14 cellular contexts compared by ENCODE assay signal in genomic region chr13:36879218-36879938, GRCh38. TPM values are rescaled to one million over a fixed set of nuclear protein-coding genes. Genes with fewer than 3 reads are reported as not detected.
DNase-seq lines count a peak whose midpoint lies in the region; ATAC-seq, FAIRE-seq and TF ChIP-seq lines count a peak whose summit lies in the region.
"Had no signal": no experiment of that assay in that cellular context is flagged by ENCODE, and none has a peak within 500 bp of the region (broad histone marks: within the 10 kb centered on the region; RNA-seq: fewer than 3 reads in every experiment).

No MANE protein-coding gene starts in this region.

- H3K23ac ChIP-seq in H1 (ENCODE audit: insufficient read length): no peak overlapping the region
- no peak overlapping the region for H3K23ac ChIP-seq in neuronal stem cell (ENCODE audit: low read depth, low read length, poor library complexity)

- no peak for TF ChIP-seq RAD21 in H1 (IDR thresholded peaks at IDR 0.05 in 1 of 2, conservative IDR thresholded peaks at IDR 0.05 in 1 of 2; ENCODE audit: low read depth in 2 of 2, low read length in 2 of 2)

- ATAC-seq in Right ventricle myocardium inferior: no peak
- ATAC-seq in right cardiac atrium: no peak
- no peak for ATAC-seq in GM19455 (IDR thresholded peaks at IDR 0.05; ENCODE audit: unreplicated experiment)
- no peak for ATAC-seq in HG02798 (IDR thresholded peaks at IDR 0.05; ENCODE audit: poor library complexity, unreplicated experiment)

- H2BK20ac ChIP-seq in H1 (ENCODE audit: low read length): no peak overlapping the region

- no peaks in the 10 kb centered on the region for H3K4me1 ChIP-seq in right cardiac atrium (ENCODE audit: control insufficient read depth, insufficient read depth, low read length)
- H3K4me1 ChIP-seq in H1 (replicated peaks in 1 of 4; ENCODE audit: control insufficient read depth in 3 of 4, insufficient read depth in 4 of 4, low read length in 3 of 4): no peaks in the 10 kb centered on the region
- peaks cover 0 to 2% of the 10 kb centered on the region in 2 donors for H3K4me1 ChIP-seq in neuronal stem cell (ENCODE audit: control insufficient read depth in 2 of 2, insufficient read depth in 1 of 2, low read depth in 1 of 2, low read length in 2 of 2)
- H3K4me1 ChIP-seq in OCI-LY7 (ENCODE audit: insufficient read depth, low read length, poor library complexity, severe bottlenecking): peaks cover 5% of the 10 kb centered on the region

- no peak overlapping the region for H3K14ac ChIP-seq in H1 (ENCODE audit: insufficient read length)
- no peak overlapping the region for H3K14ac ChIP-seq in neuronal stem cell (ENCODE audit: low read length)

- H3K36me3 ChIP-seq in H1 (ENCODE audit: control insufficient read depth in 2 of 4, insufficient read depth in 4 of 4, low read length in 3 of 4) (no peaks in the 10 kb centered on the region), neuronal stem cell (replicated peaks in 1 of 2; ENCODE audit: control insufficient read depth in 2 of 2, insufficient read depth in 2 of 2, low read length in 2 of 2) (no peaks in the 10 kb centered on the region), OCI-LY7 (ENCODE audit: insufficient read depth, low read length) (no peaks in the 10 kb centered on the region)

- intact Hi-C loops in Right ventricle myocardium inferior (cut with DNase I) (no loop called here), right cardiac atrium (cut with DNase I) (no loop called here), OCI-LY7 (cut with micrococcal nuclease; ENCODE audit: unreplicated experiment) (no loop called here)

- H3K4me3 ChIP-seq in right cardiac atrium (ENCODE audit: low read length) (no peak overlapping the region), H1 (ENCODE audit: extremely low read depth in 1 of 4, insufficient read depth in 2 of 4, low read depth in 3 of 4, low read length in 4 of 4) (no peak overlapping the region), neuronal stem cell (ENCODE audit: low read length in 2 of 2) (no peak overlapping the region), OCI-LY7 (ENCODE audit: low read depth, low read length, poor library complexity, severe bottlenecking) (no peak overlapping the region)
- H3K4me3 ChIP-seq: BLaER1 treated with 17β-estradiol and CSF1 and Interleukin-3, amounts not matched to agents 10 nM and 100 nM; GM23248 had no signal

- no peak for TF ChIP-seq EP300 in H1 (IDR thresholded peaks at IDR 0.05; ENCODE audit: borderline replicate concordance in 1 of 2, low read depth in 2 of 2, low read length in 2 of 2)

- H4K91ac ChIP-seq in H1 (replicated peaks; ENCODE audit: insufficient read length, low read length) (no peak overlapping the region), neuronal stem cell (ENCODE audit: low read depth, low read length, poor library complexity) (no peak overlapping the region)

- no peaks in the 10 kb centered on the region for H3K27me3 ChIP-seq in right cardiac atrium (ENCODE audit: control insufficient read depth, insufficient read depth)
- H3K27me3 ChIP-seq in H1 (replicated peaks in 1 of 4; ENCODE audit: control insufficient read depth in 3 of 4, extremely low read depth in 1 of 4, insufficient read depth in 3 of 4, low read length in 3 of 4): no peaks in the 10 kb centered on the region
- peaks cover 0 to 3% (median 0%) of the 10 kb centered on the region in 3 experiments for H3K27me3 ChIP-seq in neuronal stem cell (ENCODE audit: control insufficient read depth in 3 of 3, insufficient read depth in 3 of 3, low read depth in 1 of 3, low read length in 3 of 3)
- H3K27me3 ChIP-seq: BLaER1 treated with 17β-estradiol and CSF1 and Interleukin-3, amounts not matched to agents 10 nM and 100 nM had no signal

- H2BK12ac ChIP-seq in H1 (ENCODE audit: low read depth, low read length): no peak overlapping the region
- H2BK12ac ChIP-seq in neuronal stem cell (ENCODE audit: low read length): no peak overlapping the region

- H3K9ac ChIP-seq in H1 (replicated peaks in 1 of 4; ENCODE audit: extremely low read depth in 1 of 4, low read depth in 3 of 4, low read length in 3 of 4): no peak overlapping the region
- no peak overlapping the region for H3K9ac ChIP-seq in neuronal stem cell (ENCODE audit: low read depth, low read length, poor library complexity)
- H3K9ac ChIP-seq: BLaER1 treated with 17β-estradiol and CSF1 and Interleukin-3, amounts not matched to agents 10 nM and 100 nM; GM23248 had no signal

- H2BK5ac ChIP-seq in H1 (ENCODE audit: low read depth, low read length) (no peak overlapping the region), neuronal stem cell (ENCODE audit: low read length) (no peak overlapping the region)

- no peak overlapping the region for H3K4ac ChIP-seq in H1 (replicated peaks; ENCODE audit: insufficient read length, low read depth, low read length)
- no peak overlapping the region for H3K4ac ChIP-seq in neuronal stem cell (ENCODE audit: low read length)

- no peak for TF ChIP-seq POLR2A in H1 (IDR thresholded peaks at IDR 0.05; ENCODE audit: control extremely low read depth in 1 of 2, low read depth in 2 of 2, low read length in 2 of 2)

- H4K5ac ChIP-seq in H1 (ENCODE audit: insufficient read length, low read depth, low read length): no peak overlapping the region

- H3K27ac ChIP-seq in right cardiac atrium (ENCODE audit: low read length): no peak overlapping the region
- no peak overlapping the region for H3K27ac ChIP-seq in H1 (ENCODE audit: low read depth, low read length)
- H3K27ac ChIP-seq in neuronal stem cell (replicated peaks; ENCODE audit: low read length): no peak overlapping the region
- H3K27ac ChIP-seq in OCI-LY7 (ENCODE audit: low read depth, low read length, poor library complexity, severe bottlenecking): no peak overlapping the region
- H3K27ac ChIP-seq: BLaER1 treated with 17β-estradiol and CSF1 and Interleukin-3, amounts not matched to agents 10 nM and 100 nM; GM23248 had no signal

- no peak overlapping the region for H2AK5ac ChIP-seq in H1 (ENCODE audit: low read depth, low read length)
- no peak overlapping the region for H2AK5ac ChIP-seq in neuronal stem cell (ENCODE audit: low read depth, low read length)

- H3K79me1 ChIP-seq in H1 (ENCODE audit: low read depth, low read length): no peaks in the 10 kb centered on the region
- no peaks in the 10 kb centered on the region for H3K79me1 ChIP-seq in neuronal stem cell (ENCODE audit: low read depth, low read length)

- H4K8ac ChIP-seq in H1 (ENCODE audit: extremely low read depth, insufficient read depth, low read length) (peak overlapping the region; percentile 37; the same call in 1 of the 2 replicates), neuronal stem cell (ENCODE audit: low read depth, low read length) (no peak overlapping the region)

- H3K18ac ChIP-seq in H1 (ENCODE audit: extremely low read depth, low read length) (no peak overlapping the region), neuronal stem cell (ENCODE audit: low read length) (peak overlapping the region; percentile 33)

- H3K9me3 ChIP-seq in right cardiac atrium (ENCODE audit: control insufficient read depth, low read length) (no peaks in the 10 kb centered on the region), H1 (ENCODE audit: insufficient read depth in 2 of 2, low read depth in 1 of 2, low read length in 1 of 2) (no peaks in the 10 kb centered on the region), neuronal stem cell (replicated peaks in 1 of 2; ENCODE audit: control insufficient read depth in 2 of 2, insufficient read depth in 1 of 2, low read depth in 1 of 2, low read length in 2 of 2) (no peaks in the 10 kb centered on the region), OCI-LY7 (ENCODE audit: low read length) (no peaks in the 10 kb centered on the region)
- H3K9me3 ChIP-seq: BLaER1 treated with 17β-estradiol and CSF1 and Interleukin-3, amounts not matched to agents 10 nM and 100 nM had no signal

- H3K56ac ChIP-seq in H1 (replicated peaks; ENCODE audit: insufficient read length, low read depth, low read length): no peak overlapping the region

- no peaks in the 10 kb centered on the region for H3K9me2 ChIP-seq in OCI-LY7 (ENCODE audit: insufficient read depth, low read length)

- no peak for FAIRE-seq in H1 (lab: Jason Lieb, UNC)

- H2BK120ac ChIP-seq in H1 (replicated peaks; ENCODE audit: low read depth, low read length) (no peak overlapping the region), neuronal stem cell (ENCODE audit: low read depth, low read length) (no peak overlapping the region)

- H3K79me2 ChIP-seq in H1 (ENCODE audit: control insufficient read depth in 1 of 2, insufficient read depth in 2 of 2, low read length in 2 of 2) (no peaks in the 10 kb centered on the region), OCI-LY7 (ENCODE audit: insufficient read depth, low read depth, low read length) (no peaks in the 10 kb centered on the region)

- H3K4me2 ChIP-seq in H1 (ENCODE audit: insufficient read depth in 1 of 2, low read depth in 2 of 2, low read length in 2 of 2) (no peak overlapping the region), neuronal stem cell (ENCODE audit: insufficient read depth, low read length, poor library complexity, severe bottlenecking) (no peak overlapping the region), OCI-LY7 (ENCODE audit: low read length) (no peak overlapping the region)
- H3K4me2 ChIP-seq: BLaER1 treated with 17β-estradiol and CSF1 and Interleukin-3, amounts not matched to agents 10 nM and 100 nM had no signal

- POLR2A ChIA-PET in H1 (lab: Charles Lee; ENCODE audit: partially characterized antibody): interaction anchor here (2.2 kb wide), 1 partner anchor 121 kb away, joined by 6 read pairs; the partner anchor contains the start of gene EXOSC8
- POLR2A ChIA-PET in OCI-LY7 (lab: Charles Lee): interaction anchor here (2.2 kb wide), 1 partner anchor 11 kb away, joined by 6 read pairs; no protein-coding TSS in a partner anchor

- no peaks in the 10 kb centered on the region; the same call in 1 of the 2 replicates for H3K23me2 ChIP-seq in H1 (ENCODE audit: low read depth, low read length)

- no peak for TF ChIP-seq CTCF in H1 (IDR thresholded peaks at IDR 0.05; ENCODE audit: control extremely low read depth in 1 of 3, insufficient read depth in 1 of 3, low read depth in 1 of 3, low read length in 3 of 3)
- TF ChIP-seq CTCF in OCI-LY7 (conservative IDR thresholded peaks at IDR 0.05; ENCODE audit: low read length): no peak

- no peaks in the 10 kb centered on the region for H4K20me1 ChIP-seq in H1 (replicated peaks in 1 of 2; ENCODE audit: control insufficient read depth in 1 of 2, insufficient read depth in 2 of 2, low read length in 2 of 2)
- H4K20me1 ChIP-seq in OCI-LY7 (ENCODE audit: insufficient read depth, low read length): no peaks in the 10 kb centered on the region

- WGBS in right cardiac atrium: 94% methylated on average over 34 of the region's 34 CpGs
- WGBS in H1 (ENCODE audit: extremely low coverage in 1 of 2, insufficient coverage in 1 of 2, insufficient read length in 1 of 2, insufficient replicate concordance in 2 of 2, low coverage in 1 of 2, low lambda C conversion rate in 2 of 2, missing lambda C conversion rate in 1 of 2), 2 experiments: 90% methylated on average over 28 of the region's 34 CpGs; no CpG with 5 or more reads in 1 of the 2 experiments
- no CpG with 5 or more reads among the region's 34 CpGs for WGBS in neuronal stem cell (ENCODE audit: extremely low coverage in 2 of 2, insufficient read length in 2 of 2, insufficient replicate concordance in 1 of 2), 2 donors

- DNase-seq in Right ventricle myocardium inferior (ENCODE audit: missing footprints) (peak; percentile 58), right cardiac atrium (no peak), H1 (ENCODE audit: low read depth in 1 of 2, low spot score in 2 of 2) (no peak), neuronal stem cell (ENCODE audit: low spot score) (no peak), OCI-LY7 (ENCODE audit: low spot score) (no peak)
- DNase-seq: 8988T; ACHN; CD4-positive, CD25-positive, alpha-beta regulatory T cell; GM23248; HCEC 1CT; HFFc6 had no signal

- H2AFZ ChIP-seq in H1 (ENCODE audit: low read length): no peak overlapping the region
- no peak overlapping the region for H2AFZ ChIP-seq in neuronal stem cell (ENCODE audit: low read length)
- H2AFZ ChIP-seq in OCI-LY7 (ENCODE audit: low read length): no peak overlapping the region
- H2AFZ ChIP-seq: GM23248 had no signal

- H2BK15ac ChIP-seq in H1 (ENCODE audit: low read length): no peak overlapping the region
- no peak overlapping the region for H2BK15ac ChIP-seq in neuronal stem cell (ENCODE audit: low read length)

- BruUV-seq in OCI-LY7 (replicated peaks; lab: Mats Ljungman, UMichigan): no TSS peak

- CTCF ChIA-PET in H1 (lab: Charles Lee; ENCODE audit: partially characterized antibody): interaction anchor here (0.8 to 2.5 kb wide), 6 partner anchors 16 to 101 kb away, joined by 3 to 7 read pairs (median 3); no protein-coding TSS in a partner anchor
- CTCF ChIA-PET in OCI-LY7 (lab: Charles Lee; ENCODE audit: unreplicated experiment): interaction anchor here (0.6 kb wide), 1 partner anchor 47 kb away, joined by 3 read pairs; no protein-coding TSS in a partner anchor

RNA-seq across cellular contexts. Expression of gene SMAD9, which starts 40.7 kb away (rescaled TPM):
- 1.9 TPM for total RNA-seq in Right ventricle myocardium inferior
- total RNA-seq in right cardiac atrium: 10 to 100 TPM; 10.2 to 20.0 (median 13.3) TPM
- 4.9 TPM for polyA plus RNA-seq in right cardiac atrium
- total RNA-seq in H1 (2021; fragmentation: NEBNext Ultra II Directional; extraction: Animal tissue kit (Norgen Biotek cat#: 25700)): 1.0 and 1.4 TPM in 2 replicates
- polyA plus RNA-seq in H1 (2011; rRNA removed): 0.39 and 0.45 TPM in 2 replicates
- polyA plus RNA-seq in H1 (2011; cell fraction: cytosol; rRNA removed): 0.27 TPM
- polyA plus RNA-seq in H1 (2011; cell fraction: nucleus; rRNA removed): 1.4 TPM
- 0.45 to 0.81 TPM (median 0.50 TPM) in 4 replicates for polyA plus RNA-seq in H1 (2012, experiment 1 of 2)
- polyA plus RNA-seq in H1 (2012, experiment 2 of 2): 0.07 TPM
- polyA plus RNA-seq in H1 (2013, experiment 1 of 2): 0.41 TPM
- 0.52 TPM for polyA plus RNA-seq in H1 (2013, experiment 2 of 2)
- 0.76 and 0.88 TPM in 2 replicates for polyA minus RNA-seq in H1 (2011; rRNA and poly(A)+ RNA removed)
- polyA minus RNA-seq in H1 (2011; cell fraction: cytosol; rRNA and poly(A)+ RNA removed): 0.44 TPM
- polyA minus RNA-seq in H1 (2011; cell fraction: nucleus; rRNA and poly(A)+ RNA removed): 0.90 TPM
- polyA plus RNA-seq in neuronal stem cell (2013, experiment 1 of 2): 1.5 TPM
- polyA plus RNA-seq in neuronal stem cell (2013, experiment 2 of 2): 1.6 TPM
- 9.7 and 10.8 TPM in 2 replicates for total RNA-seq in OCI-LY7 (2014; rRNA removed; shearing (Covaris generic))
- total RNA-seq in OCI-LY7 (2022): 10.3 and 13.1 TPM in 2 replicates
